11 cellular contexts compared by ENCODE assay signal in the genomic region with DNA sequence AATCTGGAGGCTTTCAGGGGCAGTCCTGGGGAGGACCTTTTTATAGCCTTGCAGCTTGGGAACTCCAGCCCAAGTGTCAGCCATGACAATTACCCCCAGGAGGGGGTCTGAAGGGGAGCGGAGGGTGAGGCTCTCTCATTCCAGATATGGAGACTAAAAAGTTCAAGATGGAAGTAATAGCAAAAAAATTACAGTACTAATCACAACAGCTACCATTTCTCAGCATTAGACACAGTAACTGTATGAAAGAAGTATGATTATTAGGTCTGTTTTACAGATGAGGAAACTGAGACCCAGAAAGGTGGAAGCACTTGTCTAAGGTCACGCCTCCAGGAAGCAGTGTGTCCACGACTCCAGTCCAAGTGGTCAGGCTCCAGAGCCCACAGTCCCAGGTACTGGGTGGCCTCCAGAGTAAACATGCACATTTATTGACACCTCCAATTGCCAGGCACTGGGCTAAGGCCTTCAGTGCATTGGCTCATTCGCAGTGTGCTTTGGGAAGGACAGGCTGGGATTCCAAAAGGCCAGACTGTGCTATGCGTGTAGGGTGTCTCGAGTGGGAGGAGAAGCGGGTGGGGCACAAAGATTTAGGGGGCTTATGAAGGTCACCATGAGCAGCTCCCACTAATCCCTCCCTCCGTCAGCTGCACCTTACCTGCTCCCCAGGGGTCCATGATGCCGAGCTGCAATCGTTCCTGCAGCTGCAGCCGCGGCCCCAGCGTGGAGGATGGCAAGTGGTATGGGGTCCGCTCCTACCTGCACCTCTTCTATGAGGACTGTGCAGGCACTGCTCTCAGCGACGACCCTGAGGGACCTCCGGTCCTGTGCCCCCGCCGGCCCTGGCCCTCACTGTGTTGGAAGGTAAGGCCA. TPM values are rescaled to one million over a fixed set of nuclear protein-coding genes. Genes with fewer than 3 reads are reported as not detected.
A peak's percentile ranks its signal among the peaks of the same experiment; 100 is the strongest.
DNase-seq lines count a peak whose midpoint lies in the region; ATAC-seq and TF ChIP-seq lines count a peak whose summit lies in the region.
"Had no signal": no experiment of that assay in that cellular context is flagged by ENCODE, and none has a peak within 500 bp of the region (broad histone marks: within the 10 kb centered on the region; RNA-seq: fewer than 3 reads in every experiment).

No MANE protein-coding gene starts in this region.

- peak overlapping the region; percentile 90 for H2AFZ ChIP-seq in KMS-11 (ENCODE audit: low read depth)
- H2AFZ ChIP-seq in neural cell (ENCODE audit: low read depth, low read length), result no peak overlapping the region

- no peak for TF ChIP-seq RAD21 in neural cell (conservative IDR thresholded peaks at IDR 0.05)

- H3K4me3 ChIP-seq in BE2C (ENCODE audit: low read depth, low read length) (peak overlapping the region; percentile 61), KMS-11 (IDR thresholded peaks at IDR 0.05; ENCODE audit: insufficient read depth, low read depth, low read length) (no peak overlapping the region), neural cell (ENCODE audit: low read length) (peak overlapping the region; percentile 84), H7 (ENCODE audit: insufficient read depth, low read depth, low read length) (no peak overlapping the region)

- no peaks in the 10 kb centered on the region for H3F3A ChIP-seq in neural cell (ENCODE audit: insufficient read depth, low read length, poor library complexity, severe bottlenecking)

- H3K27me3 ChIP-seq in BE2C, result no peaks in the 10 kb centered on the region
- no peaks in the 10 kb centered on the region for H3K27me3 ChIP-seq in KMS-11 (ENCODE audit: insufficient read depth, low read depth)
- H3K27me3 ChIP-seq in neural cell (ENCODE audit: insufficient read depth, low read depth, low read length), result no peaks in the 10 kb centered on the region
- H3K27me3 ChIP-seq in H7 (ENCODE audit: control insufficient read depth, insufficient read depth, low read length), result no peaks in the 10 kb centered on the region

- no peak for TF ChIP-seq CTCF in BE2C (IDR thresholded peaks at IDR 0.05; ENCODE audit: low read depth, low read length)
- TF ChIP-seq CTCF in KMS-11 (conservative IDR thresholded peaks at IDR 0.05; ENCODE audit: low read depth, low read length), result no peak
- TF ChIP-seq CTCF in neural cell (IDR thresholded peaks at IDR 0.05; ENCODE audit: poor library complexity, severe bottlenecking), result no peak

- TF ChIP-seq EP300 in neural cell (conservative IDR thresholded peaks at IDR 0.05; ENCODE audit: poor library complexity, severe bottlenecking), result no peak

- H3K36me3 ChIP-seq in BE2C, result peaks cover 6% of the 10 kb centered on the region; the same call in 1 of the 2 replicates
- H3K36me3 ChIP-seq in KMS-11 (ENCODE audit: insufficient read depth), result no peaks in the 10 kb centered on the region
- no peaks in the 10 kb centered on the region for H3K36me3 ChIP-seq in neural cell (ENCODE audit: insufficient read depth, low read length)
- H3K36me3 ChIP-seq in H7 (replicated peaks; ENCODE audit: control insufficient read depth, insufficient read depth, low read length), result no peaks in the 10 kb centered on the region; the same call in 1 of the 2 replicates

- no peaks in the 10 kb centered on the region for H4K20me1 ChIP-seq in KMS-11 (ENCODE audit: insufficient read depth)
- no peaks in the 10 kb centered on the region for H4K20me1 ChIP-seq in neural cell (ENCODE audit: insufficient read depth)

- H3K27ac ChIP-seq in KMS-11, result no peak overlapping the region
- H3K27ac ChIP-seq in cingulate gyrus (ENCODE audit: low read depth, low read length), result peak overlapping the region; percentile 98
- peak overlapping the region; percentile 98 for H3K27ac ChIP-seq in neural cell (ENCODE audit: low read length)

- DNase-seq in BE2C (no peak), AG20443 (ENCODE audit: low spot score) (no peak), H7 (no peak), T-helper 9 cell (no peak)
- DNase-seq: activated CD4-positive, alpha-beta T cell treated with anti-CD3 and anti-CD28 coated beads for 1 hour; activated T-cell treated with anti-CD3 and anti-CD28 coated beads, Interleukin-2, amount 50 U/mL, for 24 hours; stimulated activated CD4-positive, alpha-beta T cell treated with anti-CD3 and anti-CD28 coated beads, Interleukin-2, amount 100 ng/mL, for 48 hours had no signal

- no peaks in the 10 kb centered on the region for H3K9me2 ChIP-seq in neural cell (ENCODE audit: insufficient read depth, low read length)

- H3K4me1 ChIP-seq in BE2C, result no peaks in the 10 kb centered on the region; the same call in 1 of the 2 replicates
- peaks cover 9% of the 10 kb centered on the region for H3K4me1 ChIP-seq in KMS-11 (ENCODE audit: low read depth, poor library complexity, severe bottlenecking)

- H3K4me2 ChIP-seq in KMS-11 (peak overlapping the region; percentile 70), neural cell (ENCODE audit: low read length) (peak overlapping the region; percentile 87)

- H3K9me3 ChIP-seq in BE2C, result no peaks in the 10 kb centered on the region
- no peaks in the 10 kb centered on the region for H3K9me3 ChIP-seq in neural cell (ENCODE audit: low read length)

- H3K9ac ChIP-seq in KMS-11, result peak overlapping the region; percentile 85; the same call in 1 of the 2 replicates
- H3K9ac ChIP-seq in neural cell (ENCODE audit: low read length), result peak overlapping the region; percentile 97

- H3K79me2 ChIP-seq in KMS-11 (ENCODE audit: insufficient read depth, low read depth) (no peaks in the 10 kb centered on the region), neural cell (replicated peaks; ENCODE audit: insufficient read depth, low read length) (peaks cover 13% of the 10 kb centered on the region)

- ATAC-seq in HG02884 (IDR thresholded peaks at IDR 0.05; ENCODE audit: unreplicated experiment), result no peak

TF ChIP-seq in neural cell, 6 proteins besides CTCF, POLR2A, EP300 and RAD21:
- TF ChIP-seq, protein P1, sequence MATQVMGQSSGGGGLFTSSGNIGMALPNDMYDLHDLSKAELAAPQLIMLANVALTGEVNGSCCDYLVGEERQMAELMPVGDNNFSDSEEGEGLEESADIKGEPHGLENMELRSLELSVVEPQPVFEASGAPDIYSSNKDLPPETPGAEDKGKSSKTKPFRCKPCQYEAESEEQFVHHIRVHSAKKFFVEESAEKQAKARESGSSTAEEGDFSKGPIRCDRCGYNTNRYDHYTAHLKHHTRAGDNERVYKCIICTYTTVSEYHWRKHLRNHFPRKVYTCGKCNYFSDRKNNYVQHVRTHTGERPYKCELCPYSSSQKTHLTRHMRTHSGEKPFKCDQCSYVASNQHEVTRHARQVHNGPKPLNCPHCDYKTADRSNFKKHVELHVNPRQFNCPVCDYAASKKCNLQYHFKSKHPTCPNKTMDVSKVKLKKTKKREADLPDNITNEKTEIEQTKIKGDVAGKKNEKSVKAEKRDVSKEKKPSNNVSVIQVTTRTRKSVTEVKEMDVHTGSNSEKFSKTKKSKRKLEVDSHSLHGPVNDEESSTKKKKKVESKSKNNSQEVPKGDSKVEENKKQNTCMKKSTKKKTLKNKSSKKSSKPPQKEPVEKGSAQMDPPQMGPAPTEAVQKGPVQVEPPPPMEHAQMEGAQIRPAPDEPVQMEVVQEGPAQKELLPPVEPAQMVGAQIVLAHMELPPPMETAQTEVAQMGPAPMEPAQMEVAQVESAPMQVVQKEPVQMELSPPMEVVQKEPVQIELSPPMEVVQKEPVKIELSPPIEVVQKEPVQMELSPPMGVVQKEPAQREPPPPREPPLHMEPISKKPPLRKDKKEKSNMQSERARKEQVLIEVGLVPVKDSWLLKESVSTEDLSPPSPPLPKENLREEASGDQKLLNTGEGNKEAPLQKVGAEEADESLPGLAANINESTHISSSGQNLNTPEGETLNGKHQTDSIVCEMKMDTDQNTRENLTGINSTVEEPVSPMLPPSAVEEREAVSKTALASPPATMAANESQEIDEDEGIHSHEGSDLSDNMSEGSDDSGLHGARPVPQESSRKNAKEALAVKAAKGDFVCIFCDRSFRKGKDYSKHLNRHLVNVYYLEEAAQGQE (IDR thresholded peaks at IDR 0.05; ENCODE audit: borderline replicate concordance), result no peak
- TF ChIP-seq SMC3 (conservative IDR thresholded peaks at IDR 0.05; ENCODE audit: poor library complexity), result no peak
- TF ChIP-seq POLR2AphosphoS5 (IDR thresholded peaks at IDR 0.05), result no peak

RNA-seq across cellular contexts. Expression of a gene that starts 2.3 kb away (rescaled TPM):
- 55.0 TPM for polyA plus RNA-seq in BE2C (2012; ENCODE audit: insufficient read depth, insufficient read length, low read depth)
- polyA plus RNA-seq in neural cell, result 19.6 and 43.1 TPM in 2 replicates
- 29.2 and 30.7 TPM in 2 replicates for polyA minus RNA-seq in neural cell
- total RNA-seq in H7 (2014; rRNA removed; shearing (Covaris generic)), result 31.6 and 48.5 TPM in 2 replicates

RNA-seq across cellular contexts. Expression of a gene that starts 23.9 kb away (rescaled TPM):
- polyA plus RNA-seq in BE2C (2012; ENCODE audit: insufficient read depth, insufficient read length, low read depth), result 27.4 TPM
- 6.8 and 9.6 TPM in 2 replicates for polyA plus RNA-seq in neural cell
- 12.5 and 13.4 TPM in 2 replicates for polyA minus RNA-seq in neural cell
- total RNA-seq in H7 (2014; rRNA removed; shearing (Covaris generic)), result 14.7 and 15.7 TPM in 2 replicates

RNA-seq across cellular contexts. Expression of a gene that starts 31.4 kb away (rescaled TPM):
- 157 TPM for polyA plus RNA-seq in BE2C (2012; ENCODE audit: insufficient read depth, insufficient read length, low read depth)
- polyA plus RNA-seq in neural cell, result 6.0 and 6.8 TPM in 2 replicates
- polyA minus RNA-seq in neural cell, result 9.0 and 9.7 TPM in 2 replicates
- total RNA-seq in H7 (2014; rRNA removed; shearing (Covaris generic)), result 11.7 and 17.6 TPM in 2 replicates

RNA-seq across cellular contexts. Expression of a gene that starts 51.8 kb away (rescaled TPM):
- 72.9 TPM for polyA plus RNA-seq in BE2C (2012; ENCODE audit: insufficient read depth, insufficient read length, low read depth)
- 15.5 and 19.5 TPM in 2 replicates for polyA plus RNA-seq in neural cell
- polyA minus RNA-seq in neural cell, result 32.5 and 41.9 TPM in 2 replicates
- 24.0 and 27.9 TPM in 2 replicates for total RNA-seq in H7 (2014; rRNA removed; shearing (Covaris generic))

RNA-seq across cellular contexts. Expression of a gene that starts 58.7 kb away (rescaled TPM):
- 4.6 TPM for polyA plus RNA-seq in BE2C (2012; ENCODE audit: insufficient read depth, insufficient read length, low read depth)
- 7.8 and 10.9 TPM in 2 replicates for polyA plus RNA-seq in neural cell
- 8.0 and 8.7 TPM in 2 replicates for polyA minus RNA-seq in neural cell
- total RNA-seq in H7 (2014; rRNA removed; shearing (Covaris generic)), result 1.7 and 2.1 TPM in 2 replicates

Comparison
In these comparisons a context has a peak if more than half of its experiments do, and no peak if none do; other contexts are left out.
1. H3K4me3 ChIP-seq: peak in BE2C (single experiment) and neural cell (single experiment); none in KMS-11 (single experiment) and H7 (single experiment).